ENCODE assay signal across 8 cellular contexts in genomic region chr10:102661614-102662133, GRCh38. TPM values are rescaled to one million over a fixed set of nuclear protein-coding genes. Genes with fewer than 3 reads are reported as not detected.
DNase-seq lines count a peak whose midpoint lies in the region; ATAC-seq and TF ChIP-seq lines count a peak whose summit lies in the region.

No MANE protein-coding gene starts in this region.

- POLR2A ChIA-PET in activated CD8-positive, alpha-beta T cell treated with anti-CD3 and anti-CD28 coated beads for 36 hours (lab: Charles Lee) = interaction anchor here (0.8 to 7.2 kb wide), 9 partner anchors 8 to 53 kb away, joined by 3 to 67 read pairs (median 9); partner anchors contain the start of genes ARL3 and TRIM8

- TF ChIP-seq CTCF in DND-41 (IDR thresholded peaks at IDR 0.05; ENCODE audit: borderline replicate concordance, extremely low read depth, low read length, poor library complexity, severe bottlenecking) = no peak
- no peak for TF ChIP-seq CTCF in activated CD8-positive, alpha-beta T cell treated with anti-CD3 and anti-CD28 coated beads for 36 hours (IDR thresholded peaks at IDR 0.05)
- TF ChIP-seq CTCF in mucosa of descending colon (IDR thresholded peaks at IDR 0.05) = no peak
- TF ChIP-seq CTCF in chondrocyte (IDR thresholded peaks at IDR 0.05) = no peak

- peaks cover 47% of the 10 kb centered on the region for H3K4me1 Mint-ChIP-seq in activated CD8-positive, alpha-beta T cell treated with anti-CD3 and anti-CD28 coated beads for 36 hours (ENCODE audit: low read depth)
- H3K4me1 Mint-ChIP-seq in chondrocyte (ENCODE audit: low read depth) = peaks cover 13% of the 10 kb centered on the region

- peaks cover 23% of the 10 kb centered on the region for H3K4me1 ChIP-seq in DND-41 (ENCODE audit: insufficient read depth, low read length)
- H3K4me1 ChIP-seq in GM23248 (ENCODE audit: insufficient read depth) = peaks cover 10% of the 10 kb centered on the region; the same call in 1 of the 2 replicates
- peaks cover 32% of the 10 kb centered on the region for H3K4me1 ChIP-seq in mucosa of descending colon (ENCODE audit: low read depth)

- in situ Hi-C loops in GM23248 (cut with MboI) = no loop called here

- H3K4me2 ChIP-seq in DND-41 (ENCODE audit: insufficient read depth, low read length) (peak overlapping the region; percentile 47), GM23248 (ENCODE audit: unreplicated experiment) (no peak overlapping the region)

- peaks cover 30% of the 10 kb centered on the region for H4K20me1 ChIP-seq in DND-41 (ENCODE audit: insufficient read depth, low read length)
- no peaks in the 10 kb centered on the region for H4K20me1 ChIP-seq in GM23248 (ENCODE audit: insufficient read depth)

- no peaks in the 10 kb centered on the region for H3K9me2 ChIP-seq in GM23248 (ENCODE audit: insufficient read depth)

- DNase-seq in DND-41 = no peak
- peak; percentile 14 for DNase-seq in GM23248
- no peak for DNase-seq in activated CD8-positive, alpha-beta T cell treated with anti-CD3 and anti-CD28 coated beads for 36 hours
- no peak for DNase-seq in mucosa of descending colon
- no peak for DNase-seq in chondrocyte (ENCODE audit: low spot score)
- no peak for DNase-seq in DMS114 treated with DMSO at 0.1 percent for 48 hours (lab: John Stamatoyannopoulos, UW; ENCODE audit: unreplicated experiment)
- DNase-seq in mesenteric fat pad (ENCODE audit: low spot score) = no peak

- ATAC-seq in DND-41 (ENCODE audit: insufficient read depth, low read depth) (no peak; the same call in 2 of the 3 replicates), mucosa of descending colon (peak; percentile 1), GM19467 (IDR thresholded peaks at IDR 0.05; ENCODE audit: unreplicated experiment) (no peak)
- peak; percentile 48 for ATAC-seq in activated CD8-positive, alpha-beta T cell treated with anti-CD3 and anti-CD28 coated beads for 36 hours

- H3F3A ChIP-seq in GM23248 (ENCODE audit: insufficient read depth) = no peaks in the 10 kb centered on the region

- H3K36me3 ChIP-seq in DND-41 (ENCODE audit: insufficient read depth, low read length) (peaks cover 22% of the 10 kb centered on the region), GM23248 (ENCODE audit: low read depth) (peaks cover 4% of the 10 kb centered on the region; the same call in 1 of the 2 replicates), mucosa of descending colon (ENCODE audit: low read depth) (no peaks in the 10 kb centered on the region)

- WGBS in GM23248 (ENCODE audit: low coverage in 1 of 2, low lambda C conversion rate in 2 of 2, missing lambda C conversion rate in 2 of 2), 2 experiments = 39 to 48% methylated on average over 6 to 7 of the region's 7 CpGs

- H3K4me3 Mint-ChIP-seq in activated CD8-positive, alpha-beta T cell treated with anti-CD3 and anti-CD28 coated beads for 36 hours = peak overlapping the region; percentile 61
- no peak overlapping the region for H3K4me3 Mint-ChIP-seq in chondrocyte (ENCODE audit: unreplicated experiment)

- H3K4me3 ChIP-seq in DND-41 (ENCODE audit: low read depth in 1 of 2, low read length in 2 of 2) (peak overlapping the region in 1 of 2 experiments; percentile 11; a peak in 1 of 4 replicates), GM23248 (no peak overlapping the region), mucosa of descending colon (no peak overlapping the region)

- H3K79me2 ChIP-seq in DND-41 (ENCODE audit: insufficient read depth, low read length) (no peaks in the 10 kb centered on the region), GM23248 (ENCODE audit: insufficient read depth) (peaks cover 9% of the 10 kb centered on the region; the same call in 1 of the 2 replicates)

- intact Hi-C loops in activated CD8-positive, alpha-beta T cell treated with anti-CD3 and anti-CD28 coated beads for 36 hours (cut with micrococcal nuclease) = loop anchor here (2.0 kb wide), 1 partner anchor 15 kb away; no protein-coding TSS in a partner anchor
- intact Hi-C loops in mucosa of descending colon (cut with DNase I, micrococcal nuclease) = no loop called here

- CTCF ChIA-PET in activated CD8-positive, alpha-beta T cell treated with anti-CD3 and anti-CD28 coated beads for 36 hours (lab: Charles Lee) = interaction anchor here (0.9 to 8.6 kb wide), 6 partner anchors 8 to 159 kb away, joined by 3 to 73 read pairs (median 5); partner anchors contain the start of genes ACTR1A, ARL3, SFXN2 and TRIM8

- H3K27me3 ChIP-seq in DND-41 (ENCODE audit: insufficient read depth, low read length, poor library complexity) = no peaks in the 10 kb centered on the region
- no peaks in the 10 kb centered on the region for H3K27me3 ChIP-seq in GM23248 (replicated peaks; ENCODE audit: insufficient read depth)

- H3K36me3 Mint-ChIP-seq in activated CD8-positive, alpha-beta T cell treated with anti-CD3 and anti-CD28 coated beads for 36 hours (ENCODE audit: low read depth) = peaks cover 17% of the 10 kb centered on the region
- peaks cover 10% of the 10 kb centered on the region for H3K36me3 Mint-ChIP-seq in chondrocyte (ENCODE audit: low read depth)

- no peaks in the 10 kb centered on the region for H3K9me3 Mint-ChIP-seq in activated CD8-positive, alpha-beta T cell treated with anti-CD3 and anti-CD28 coated beads for 36 hours
- no peaks in the 10 kb centered on the region for H3K9me3 Mint-ChIP-seq in chondrocyte (ENCODE audit: low read depth)

- peak overlapping the region; percentile 86 for H3K27ac ChIP-seq in DND-41 (ENCODE audit: low read length)
- no peak overlapping the region for H3K27ac ChIP-seq in GM23248

- H2AFZ ChIP-seq in DND-41 (ENCODE audit: low read depth, low read length) (no peak overlapping the region), GM23248 (no peak overlapping the region)

- H3K9me3 ChIP-seq in DND-41 (ENCODE audit: insufficient read depth, low read length, severe bottlenecking) (no peaks in the 10 kb centered on the region), GM23248 (ENCODE audit: low read depth) (no peaks in the 10 kb centered on the region), mucosa of descending colon (no peaks in the 10 kb centered on the region)

- peak overlapping the region; percentile 91 for H3K27ac Mint-ChIP-seq in activated CD8-positive, alpha-beta T cell treated with anti-CD3 and anti-CD28 coated beads for 36 hours
- H3K27ac Mint-ChIP-seq in chondrocyte (ENCODE audit: unreplicated experiment) = no peak overlapping the region

- H3K27me3 Mint-ChIP-seq in activated CD8-positive, alpha-beta T cell treated with anti-CD3 and anti-CD28 coated beads for 36 hours = no peaks in the 10 kb centered on the region
- no peaks in the 10 kb centered on the region for H3K27me3 Mint-ChIP-seq in chondrocyte (ENCODE audit: low read depth)

- peak overlapping the region; percentile 3; the same call in 1 of the 2 replicates for H3K9ac ChIP-seq in DND-41 (ENCODE audit: low read depth, low read length)
- H3K9ac ChIP-seq in GM23248 = no peak overlapping the region

RNA-seq across cellular contexts. Expression of gene TRIM8, which starts 17.4 kb away (rescaled TPM):
- total RNA-seq in GM23248 (2014; rRNA removed; shearing (Covaris generic)) = 108 and 114 TPM in 2 replicates
- polyA plus RNA-seq in GM23248 (2016; fragmentation: Nextera tagmentation; extraction: Ambion mirVana) = 35.6 and 37.5 TPM in 2 replicates
- 10 to 100 TPM; 39.5 to 39.8 TPM for total RNA-seq in activated CD8-positive, alpha-beta T cell treated with anti-CD3 and anti-CD28 coated beads for 36 hours
- total RNA-seq in mucosa of descending colon = 10 to 100 TPM; 65.5 to 89.9 (median 71.3) TPM
- total RNA-seq in chondrocyte = 40.3 to 74.4 TPM (median 66.8 TPM) in 3 replicates
- total RNA-seq in mesenteric fat pad = 146 TPM

RNA-seq across cellular contexts. Expression of gene ARL3, which starts 52.5 kb away (rescaled TPM):
- 3.8 and 5.9 TPM in 2 replicates for total RNA-seq in GM23248 (2014; rRNA removed; shearing (Covaris generic))
- polyA plus RNA-seq in GM23248 (2016; fragmentation: Nextera tagmentation; extraction: Ambion mirVana) = 22.7 and 24.1 TPM in 2 replicates
- total RNA-seq in activated CD8-positive, alpha-beta T cell treated with anti-CD3 and anti-CD28 coated beads for 36 hours = 1 to 10 TPM; 5.3 to 6.2 TPM
- total RNA-seq in mucosa of descending colon (10 to 100 TPM in 1 of 3 donors, 1 to 10 TPM in 2; 2.4 to 11.2 (median 4.4) TPM), chondrocyte (12.1 to 16.5 TPM (median 13.6 TPM) in 3 replicates), mesenteric fat pad (5.7 TPM)

RNA-seq across cellular contexts. Expression of gene SFXN2, which starts 52.8 kb away (rescaled TPM):
- 0.51 and 1.1 TPM in 2 replicates for total RNA-seq in GM23248 (2014; rRNA removed; shearing (Covaris generic))
- 1.7 and 1.9 TPM in 2 replicates for polyA plus RNA-seq in GM23248 (2016; fragmentation: Nextera tagmentation; extraction: Ambion mirVana)
- total RNA-seq in activated CD8-positive, alpha-beta T cell treated with anti-CD3 and anti-CD28 coated beads for 36 hours = 10 to 100 TPM; 12.8 to 16.3 TPM
- total RNA-seq in mucosa of descending colon (10 to 100 TPM in 2 of 3 donors, 1 to 10 TPM in 1; 6.9 to 19.1 (median 14.2) TPM), chondrocyte (4.0 to 11.1 TPM (median 4.7 TPM) in 3 replicates), mesenteric fat pad (7.2 TPM)

Comparison
In these comparisons a context has a peak if more than half of its experiments do, and no peak if none do; other contexts are left out.
1. ATAC-seq: peak in activated CD8-positive, alpha-beta T cell treated with anti-CD3 and anti-CD28 coated beads for 36 hours (single experiment) and mucosa of descending colon (single experiment); none in DND-41 (single experiment) and GM19467 (single experiment).